In genomic region chr1:32020338-32020737, GRCh38 we compare ENCODE assay signal across 11 cellular contexts. TPM values are rescaled to one million over a fixed set of nuclear protein-coding genes. Genes with fewer than 3 reads are reported as not detected.
DNase-seq lines count a peak whose midpoint lies in the region; ATAC-seq and TF ChIP-seq lines count a peak whose summit lies in the region.
"Had no signal": no experiment of that assay in that cellular context is flagged by ENCODE, and none has a peak within 500 bp of the region (broad histone marks: within the 10 kb centered on the region; RNA-seq: fewer than 3 reads in every experiment).

No MANE protein-coding gene starts in this region.

- no peak overlapping the region for H3K14ac ChIP-seq in neuronal stem cell (ENCODE audit: low read length)

- H3K9me3 Mint-ChIP-seq in activated naive CD8-positive, alpha-beta T cell treated with anti-CD3 and anti-CD28 coated beads, Interleukin-2, amount 10 ng/mL, durations not matched to agents 7 days and 5 days: no peaks in the 10 kb centered on the region
- H3K9me3 Mint-ChIP-seq: activated T-helper 1 cell treated with anti-CD3 and anti-CD28 coated beads, Interleukin-12 subunit alpha, Interleukin-12 subunit beta, Interleukin-2, Interleukin-4 antibody, amounts not matched to agents 30 ng/mL and 10 ng/mL and 1 ng/mL, durations not matched to agents 14 hours and 24 hours and 36 hours had no signal

- H3K79me2 ChIP-seq in hepatocyte: peaks cover 100% of the 10 kb centered on the region

- no peak overlapping the region for H2AK5ac ChIP-seq in neuronal stem cell (ENCODE audit: low read depth, low read length)

- TF ChIP-seq EP300 in transverse colon (IDR thresholded peaks at IDR 0.05; ENCODE audit: low read depth): no peak

- H3K9me2 ChIP-seq in hepatocyte (replicated peaks; ENCODE audit: insufficient read depth): no peaks in the 10 kb centered on the region

- no peak for DNase-seq in Right ventricle myocardium inferior (ENCODE audit: missing footprints)
- no peak for DNase-seq in cardiac septum (ENCODE audit: low spot score)
- DNase-seq in activated naive CD8-positive, alpha-beta T cell treated with anti-CD3 and anti-CD28 coated beads, Interleukin-2, amount 10 ng/mL, durations not matched to agents 7 days and 5 days: no peak
- no peak for DNase-seq in hepatocyte (ENCODE audit: low spot score)
- no peak for DNase-seq in transverse colon
- no peak for DNase-seq in NCI-H146 treated with DMSO at 0.1 percent for 48 hours (lab: John Stamatoyannopoulos, UW; ENCODE audit: unreplicated experiment)
- DNase-seq in neuronal stem cell (ENCODE audit: low spot score): no peak
- no peak for DNase-seq in stimulated activated CD4-positive, alpha-beta T cell treated with anti-CD3 and anti-CD28 coated beads, Interleukin-2, amount 100 ng/mL, for 48 hours
- DNase-seq: NCI-H1105 treated with DMSO at 0.1 percent for 48 hours, spleen had no signal

- H3K18ac ChIP-seq in neuronal stem cell (ENCODE audit: low read length): no peak overlapping the region

- H3K79me1 ChIP-seq in neuronal stem cell (ENCODE audit: low read depth, low read length): no peaks in the 10 kb centered on the region

- H3K4me1 ChIP-seq in hepatocyte (ENCODE audit: insufficient read depth) (peaks cover 7% of the 10 kb centered on the region), transverse colon (peaks cover 35 to 96% (median 72%) of the 10 kb centered on the region in 4 donors), neuronal stem cell (ENCODE audit: control insufficient read depth in 2 of 2, insufficient read depth in 1 of 2, low read depth in 1 of 2, low read length in 2 of 2) (peaks cover 0 to 7% of the 10 kb centered on the region in 2 donors)

- H3K4ac ChIP-seq in neuronal stem cell (ENCODE audit: low read length): no peak overlapping the region

- H2BK120ac ChIP-seq in neuronal stem cell (ENCODE audit: low read depth, low read length): no peak overlapping the region

- H3K9ac ChIP-seq in neuronal stem cell (ENCODE audit: low read depth, low read length, poor library complexity): no peak overlapping the region

- no peak overlapping the region for H4K8ac ChIP-seq in neuronal stem cell (ENCODE audit: low read depth, low read length)

- peak overlapping the region; percentile 9 for H3K4me2 ChIP-seq in hepatocyte
- no peak overlapping the region for H3K4me2 ChIP-seq in neuronal stem cell (ENCODE audit: insufficient read depth, low read length, poor library complexity, severe bottlenecking)

- H4K20me1 ChIP-seq in hepatocyte (ENCODE audit: insufficient read depth, poor library complexity, severe bottlenecking): peaks cover 99% of the 10 kb centered on the region

- H3K27ac Mint-ChIP-seq in activated naive CD8-positive, alpha-beta T cell treated with anti-CD3 and anti-CD28 coated beads, Interleukin-2, amount 10 ng/mL, durations not matched to agents 7 days and 5 days: no peak overlapping the region
- H3K27ac Mint-ChIP-seq: activated T-helper 1 cell treated with anti-CD3 and anti-CD28 coated beads, Interleukin-12 subunit alpha, Interleukin-12 subunit beta, Interleukin-2, Interleukin-4 antibody, amounts not matched to agents 30 ng/mL and 10 ng/mL and 1 ng/mL, durations not matched to agents 14 hours and 24 hours and 36 hours had no signal

- H2AFZ ChIP-seq in hepatocyte: no peak overlapping the region
- H2AFZ ChIP-seq in neuronal stem cell (ENCODE audit: low read length): no peak overlapping the region

- in situ Hi-C loops in transverse colon (cut with MboI; ENCODE audit: low pct_ligation_motif_present in 1 of 4, low pct_unique_long_range_greater_than_20kb in 1 of 4, low sequenced_read_pairs in 3 of 4): no loop called here

- H3K36me3 ChIP-seq in hepatocyte (replicated peaks; ENCODE audit: insufficient read depth, low read depth) (peaks cover 4% of the 10 kb centered on the region), transverse colon (no peaks in the 10 kb centered on the region), neuronal stem cell (replicated peaks in 1 of 2; ENCODE audit: control insufficient read depth in 2 of 2, insufficient read depth in 2 of 2, low read length in 2 of 2) (peaks cover 17 to 94% of the 10 kb centered on the region in 2 donors)

- peak; percentile 58 for ATAC-seq in Right ventricle myocardium inferior
- no peak for ATAC-seq in activated naive CD8-positive, alpha-beta T cell treated with anti-CD3 and anti-CD28 coated beads, Interleukin-2, amount 10 ng/mL, durations not matched to agents 7 days and 5 days (ENCODE audit: low read depth)

- intact Hi-C loops in Right ventricle myocardium inferior (cut with DNase I) (no loop called here), cardiac septum (cut with DNase I) (no loop called here), transverse colon (cut with DNase I; ENCODE audit: low total_unique reads) (loop anchor here (2.0 kb wide), 1 partner anchor 42 kb away; no protein-coding TSS in a partner anchor)

- no peak overlapping the region for H3K27ac ChIP-seq in hepatocyte
- peak overlapping the region; percentile 58 to 72 (median 68) for H3K27ac ChIP-seq in transverse colon
- H3K27ac ChIP-seq in neuronal stem cell (replicated peaks; ENCODE audit: low read length): no peak overlapping the region

- H3K27me3 Mint-ChIP-seq in activated naive CD8-positive, alpha-beta T cell treated with anti-CD3 and anti-CD28 coated beads, Interleukin-2, amount 10 ng/mL, durations not matched to agents 7 days and 5 days: no peaks in the 10 kb centered on the region

- POLR2A ChIA-PET in activated naive CD8-positive, alpha-beta T cell treated with anti-CD3 and anti-CD28 coated beads, Interleukin-2, amount 10 ng/mL, durations not matched to agents 7 days and 5 days (lab: Charles Lee): interaction anchor here (0.7 kb wide), 1 partner anchor 53 kb away, joined by 3 read pairs; the partner anchor contains the start of gene TMEM39B

- 82% methylated on average over 6 of the region's 6 CpGs for WGBS in hepatocyte (ENCODE audit: low lambda C conversion rate, missing lambda C conversion rate)
- 26% methylated on average over 6 of the region's 6 CpGs; no CpG with 5 or more reads in 1 of the 2 donors for WGBS in transverse colon (ENCODE audit: low coverage in 1 of 2), 2 donors
- WGBS in neuronal stem cell (ENCODE audit: extremely low coverage in 2 of 2, insufficient read length in 2 of 2, insufficient replicate concordance in 1 of 2), 2 donors: no CpG with 5 or more reads among the region's 6 CpGs

- H2BK15ac ChIP-seq in neuronal stem cell (ENCODE audit: low read length): no peak overlapping the region

- peak overlapping the region; percentile 4 for H3K4me3 Mint-ChIP-seq in activated naive CD8-positive, alpha-beta T cell treated with anti-CD3 and anti-CD28 coated beads, Interleukin-2, amount 10 ng/mL, durations not matched to agents 7 days and 5 days
- H3K4me3 Mint-ChIP-seq: activated T-helper 1 cell treated with anti-CD3 and anti-CD28 coated beads, Interleukin-12 subunit alpha, Interleukin-12 subunit beta, Interleukin-2, Interleukin-4 antibody, amounts not matched to agents 30 ng/mL and 10 ng/mL and 1 ng/mL, durations not matched to agents 14 hours and 24 hours and 36 hours had no signal

- peaks cover 24% of the 10 kb centered on the region for H3K36me3 Mint-ChIP-seq in activated naive CD8-positive, alpha-beta T cell treated with anti-CD3 and anti-CD28 coated beads, Interleukin-2, amount 10 ng/mL, durations not matched to agents 7 days and 5 days

- TF ChIP-seq POLR2A in transverse colon (IDR thresholded peaks at IDR 0.05): no peak

- H2BK5ac ChIP-seq in neuronal stem cell (ENCODE audit: low read length): no peak overlapping the region

- H4K91ac ChIP-seq in neuronal stem cell (ENCODE audit: low read depth, low read length, poor library complexity): no peak overlapping the region

- H3K27me3 ChIP-seq in hepatocyte (no peaks in the 10 kb centered on the region), transverse colon (no peaks in the 10 kb centered on the region), neuronal stem cell (ENCODE audit: control insufficient read depth in 3 of 3, insufficient read depth in 3 of 3, low read depth in 1 of 3, low read length in 3 of 3) (no peaks in the 10 kb centered on the region)
- H3K27me3 ChIP-seq: spleen had no signal

- TF ChIP-seq CTCF in hepatocyte (IDR thresholded peaks at IDR 0.05; ENCODE audit: poor library complexity) (no peak), transverse colon (IDR thresholded peaks at IDR 0.05) (no peak)

- no peak overlapping the region for H2BK12ac ChIP-seq in neuronal stem cell (ENCODE audit: low read length)

- H3K4me1 Mint-ChIP-seq in activated naive CD8-positive, alpha-beta T cell treated with anti-CD3 and anti-CD28 coated beads, Interleukin-2, amount 10 ng/mL, durations not matched to agents 7 days and 5 days: peaks cover 36% of the 10 kb centered on the region

- H3K9me3 ChIP-seq in hepatocyte (ENCODE audit: low read depth) (no peaks in the 10 kb centered on the region), transverse colon (no peaks in the 10 kb centered on the region), neuronal stem cell (replicated peaks in 1 of 2; ENCODE audit: control insufficient read depth in 2 of 2, insufficient read depth in 1 of 2, low read depth in 1 of 2, low read length in 2 of 2) (peaks cover 0 to 10% of the 10 kb centered on the region in 2 donors)
- H3K9me3 ChIP-seq: spleen had no signal

- H3K23ac ChIP-seq in neuronal stem cell (ENCODE audit: low read depth, low read length, poor library complexity): no peak overlapping the region

- no peak overlapping the region for H3K4me3 ChIP-seq in hepatocyte
- peak overlapping the region in 1 of 4 donors; percentile 15 for H3K4me3 ChIP-seq in transverse colon
- no peak overlapping the region for H3K4me3 ChIP-seq in neuronal stem cell (ENCODE audit: low read length in 2 of 2)
- H3K4me3 ChIP-seq: spleen had no signal

RNA-seq across cellular contexts. Expression of gene KHDRBS1, which starts 6.7 kb away (rescaled TPM):
- total RNA-seq in Right ventricle myocardium inferior (59.6 TPM), cardiac septum (73.1 TPM), hepatocyte (88.4 and 98.7 TPM in 2 replicates), transverse colon (10 to 100 TPM; 49.3 to 83.4 (median 57.1) TPM)
- total RNA-seq in activated naive CD8-positive, alpha-beta T cell treated with anti-CD3 and anti-CD28 coated beads, Interleukin-2, amount 10 ng/mL, durations not matched to agents 7 days and 5 days: 100 to 1,000 TPM; 162 TPM
- polyA plus RNA-seq in hepatocyte: 81.9 and 92.0 TPM in 2 replicates
- polyA plus RNA-seq in neuronal stem cell (2013, experiment 1 of 2): 280 TPM
- polyA plus RNA-seq in neuronal stem cell (2013, experiment 2 of 2): 296 TPM

RNA-seq across cellular contexts. Expression of gene TMEM39B, which starts 52.4 kb away (rescaled TPM):
- total RNA-seq in Right ventricle myocardium inferior: 7.1 TPM
- 7.1 TPM for total RNA-seq in cardiac septum
- 10 to 100 TPM; 27.1 to 28.4 TPM for total RNA-seq in activated naive CD8-positive, alpha-beta T cell treated with anti-CD3 and anti-CD28 coated beads, Interleukin-2, amount 10 ng/mL, durations not matched to agents 7 days and 5 days
- 3.6 and 5.1 TPM in 2 replicates for total RNA-seq in hepatocyte
- polyA plus RNA-seq in hepatocyte: 3.9 and 5.3 TPM in 2 replicates
- total RNA-seq in transverse colon: 10 to 100 TPM in 1 of 4 donors, 1 to 10 TPM in 3; 2.6 to 35.8 (median 3.5) TPM
- 17.3 TPM for polyA plus RNA-seq in neuronal stem cell (2013, experiment 1 of 2)
- polyA plus RNA-seq in neuronal stem cell (2013, experiment 2 of 2): 17.7 TPM

Comparison
In these comparisons a context has a peak if more than half of its experiments do, and no peak if none do; other contexts are left out.
1. H3K27ac ChIP-seq: peak in transverse colon (4 of 4); none in hepatocyte (single experiment) and neuronal stem cell (single experiment).